9 cellular contexts compared by ENCODE assay signal in the genomic region with DNA sequence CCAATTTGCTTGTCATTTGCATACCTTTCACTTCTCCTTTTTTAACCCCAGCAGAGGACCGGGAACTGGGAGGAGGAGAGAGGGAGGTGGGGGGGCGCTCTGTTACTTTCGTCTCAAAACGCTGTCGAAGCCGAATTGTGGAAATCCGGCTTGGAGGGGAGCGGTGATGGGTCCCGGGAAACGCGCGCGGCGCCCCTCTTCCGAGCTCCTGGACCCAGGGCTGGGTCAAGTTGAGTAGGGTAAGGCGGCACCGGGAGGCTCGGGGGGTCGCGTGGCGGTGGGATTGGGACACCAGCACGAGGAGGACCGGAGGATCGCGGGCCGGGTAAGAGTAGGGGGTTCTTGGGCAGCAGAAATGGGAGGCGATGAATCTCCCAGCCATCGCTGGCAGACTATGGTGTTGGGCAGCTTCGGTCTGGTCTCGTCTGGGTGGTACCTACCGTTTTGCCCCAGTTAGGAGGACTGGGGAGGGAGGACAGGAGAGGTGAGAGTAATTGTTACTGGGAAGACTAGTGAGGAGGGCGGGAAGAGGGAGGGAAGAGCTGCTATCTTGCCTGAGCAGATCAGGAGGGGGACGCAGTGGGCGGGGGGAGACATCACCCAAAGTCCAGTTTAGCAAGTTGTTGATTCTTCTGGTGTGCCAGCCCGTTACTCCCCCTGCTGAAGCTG. TPM values are rescaled to one million over a fixed set of nuclear protein-coding genes. Genes with fewer than 3 reads are reported as not detected.
DNase-seq lines count a peak whose midpoint lies in the region; ATAC-seq, FAIRE-seq and TF ChIP-seq lines count a peak whose summit lies in the region.
"Had no signal": no experiment of that assay in that cellular context is flagged by ENCODE, and none has a peak within 500 bp of the region (broad histone marks: within the 10 kb centered on the region; RNA-seq: fewer than 3 reads in every experiment).

No MANE protein-coding gene starts in this region.

- H3K4me3 ChIP-seq in colonic mucosa (peak overlapping the region; percentile 43), mesendoderm (ENCODE audit: low read length) (peak overlapping the region; percentile 63)

- H3K4ac ChIP-seq in mesendoderm (ENCODE audit: low read depth, low read length) = no peak overlapping the region

- peaks cover 13% of the 10 kb centered on the region for H3K27me3 ChIP-seq in colonic mucosa
- H3K27me3 ChIP-seq in mesendoderm (ENCODE audit: insufficient read depth, low read length, poor library complexity) = peaks cover 20% of the 10 kb centered on the region

- H2BK5ac ChIP-seq in mesendoderm (ENCODE audit: low read length) = no peak overlapping the region

- intact Hi-C loops in colonic mucosa (cut with DNase I) = loop anchor here (5.0 kb wide), 1 partner anchor 427 kb away; no protein-coding TSS in a partner anchor

- H3K56ac ChIP-seq in mesendoderm (ENCODE audit: low read length) = peak overlapping the region; percentile 75

- WGBS in mesendoderm (ENCODE audit: extremely low coverage, insufficient coverage, low lambda C conversion rate) = no CpG with 5 or more reads among the region's 35 CpGs

- DNase-seq in NCI-H446 treated with DMSO at 0.1 percent for 48 hours (lab: John Stamatoyannopoulos, UW) (peak; percentile 18), colonic mucosa (no peak), mesendoderm (peak; percentile 40), urothelium cell line (ENCODE audit: low spot score) (peak; percentile 19), G401 (ENCODE audit: low spot score) (no peak)

- peak overlapping the region; percentile 48 to 52 for H3K9ac ChIP-seq in colonic mucosa (ENCODE audit: low read depth in 2 of 2, low read length in 2 of 2)
- peak overlapping the region; percentile 54 for H3K9ac ChIP-seq in mesendoderm (ENCODE audit: low read length)

- ATAC-seq in GM21576 (IDR thresholded peaks at IDR 0.05; ENCODE audit: unreplicated experiment) (peak; percentile 45), GM21786 (IDR thresholded peaks at IDR 0.05; ENCODE audit: unreplicated experiment) (no peak), HG02678 (IDR thresholded peaks at IDR 0.05; ENCODE audit: unreplicated experiment) (no peak)

- H3K4me1 ChIP-seq in colonic mucosa (peaks cover 3% of the 10 kb centered on the region), mesendoderm (ENCODE audit: control insufficient read depth, low read depth, low read length) (peaks cover 7% of the 10 kb centered on the region)

- H3K23ac ChIP-seq in mesendoderm (ENCODE audit: low read length) = no peak overlapping the region

- TF ChIP-seq CTCF in colonic mucosa (IDR thresholded peaks at IDR 0.05) = no peak

- H3K4me2 ChIP-seq in mesendoderm (ENCODE audit: low read length) = peak overlapping the region; percentile 83

- H3K27ac ChIP-seq in colonic mucosa = no peak overlapping the region
- no peak overlapping the region for H3K27ac ChIP-seq in mesendoderm (ENCODE audit: low read depth, low read length)

- no peaks in the 10 kb centered on the region for H3K79me2 ChIP-seq in mesendoderm (ENCODE audit: control insufficient read depth, insufficient read depth, low read length)

- H2AK5ac ChIP-seq in mesendoderm (ENCODE audit: low read length) = no peak overlapping the region

- in situ Hi-C loops in G401 (cut with HindIII; ENCODE audit: low sequenced_read_pairs) = no loop called here

- no peak overlapping the region for H4K5ac ChIP-seq in mesendoderm (ENCODE audit: low read length)

- H3K18ac ChIP-seq in mesendoderm (ENCODE audit: low read length) = no peak overlapping the region

- H2BK15ac ChIP-seq in mesendoderm (replicated peaks; ENCODE audit: low read depth) = no peak overlapping the region

- FAIRE-seq in urothelium cell line (lab: Jason Lieb, UNC) = no peak

- no peaks in the 10 kb centered on the region for H3K36me3 ChIP-seq in colonic mucosa
- H3K36me3 ChIP-seq in mesendoderm (ENCODE audit: control insufficient read depth, insufficient read depth, low read length) = no peaks in the 10 kb centered on the region

- no peaks in the 10 kb centered on the region for H3K79me1 ChIP-seq in mesendoderm (ENCODE audit: low read length)

- no peak overlapping the region for H4K8ac ChIP-seq in mesendoderm (ENCODE audit: low read depth, low read length)

- no peak overlapping the region for H2BK120ac ChIP-seq in mesendoderm (ENCODE audit: low read depth, low read length)

- H3K9me3 ChIP-seq in colonic mucosa = no peaks in the 10 kb centered on the region

RNA-seq across cellular contexts. Expression of gene PROX1, which starts 1.4 kb away (rescaled TPM):
- total RNA-seq in colonic mucosa = 10 to 100 TPM; 11.6 to 14.7 TPM
- 0.42 TPM for polyA plus RNA-seq in mesendoderm (2013, experiment 1 of 2)
- 0.36 TPM for polyA plus RNA-seq in mesendoderm (2013, experiment 2 of 2)
- not detected in 2 replicates for total RNA-seq in G401 (2014; rRNA removed; shearing (Covaris generic))
- total RNA-seq: T-helper 1 cell treated with Interleukin-12 subunit alpha and Interleukin-12 subunit beta and Interleukin-4 antibody, amounts not matched to agents 30 ng/mL and 1 ng/mL, for 36 hours had no signal

Comparison
In these comparisons a context has a peak if more than half of its experiments do, and no peak if none do; other contexts are left out.
1. DNase-seq: peak in NCI-H446 treated with DMSO at 0.1 percent for 48 hours (single experiment), mesendoderm (single experiment) and urothelium cell line (single experiment); none in colonic mucosa (single experiment) and G401 (single experiment).
2. RNA of gene PROX1, which starts 1.4 kb away (total RNA-seq): 11.6 to 14.7 TPM in colonic mucosa; not detected in G401; every median in the first group is over 10 times any median in the second.